Comparison of ENCODE assay signal across 7 cellular contexts in the genomic region with DNA sequence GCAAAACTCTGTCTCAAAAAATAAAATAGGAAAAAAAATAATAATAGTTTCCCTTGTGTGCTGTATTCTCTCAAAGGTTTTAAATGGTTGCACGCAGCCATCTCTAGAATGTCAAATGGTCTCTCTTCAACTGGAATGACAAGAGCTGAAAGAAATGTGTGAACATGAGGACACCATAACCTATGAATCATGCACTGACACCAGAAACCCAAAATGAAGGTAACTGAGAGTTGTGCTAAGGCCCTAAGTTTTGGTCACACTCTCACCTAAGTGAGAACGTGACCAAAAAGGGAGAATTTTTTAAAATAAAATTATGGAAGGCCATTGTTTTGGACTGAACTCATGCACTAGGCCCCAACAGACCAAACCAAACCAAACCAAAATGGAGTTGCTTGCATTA. TPM values are rescaled to one million over a fixed set of nuclear protein-coding genes. Genes with fewer than 3 reads are reported as not detected.
DNase-seq lines count a peak whose midpoint lies in the region; ATAC-seq and TF ChIP-seq lines count a peak whose summit lies in the region.
"Not testable (repeated sequence)": the region's sequence is repeated elsewhere in the genome, so short reads cannot be mapped to it uniquely, and the experiment has no call there.

No MANE protein-coding gene starts in this region.

- not testable (repeated sequence) for TF ChIP-seq CTCF in activated CD8-positive, alpha-beta T cell treated with anti-CD3 and anti-CD28 coated beads for 36 hours (IDR thresholded peaks at IDR 0.05)

- H3K4me1 Mint-ChIP-seq in activated CD4-positive, alpha-beta T cell treated with anti-CD3 and anti-CD28 coated beads for 36 hours = peaks cover 66% of the 10 kb centered on the region
- H3K4me1 Mint-ChIP-seq in activated CD8-positive, alpha-beta T cell treated with anti-CD3 and anti-CD28 coated beads for 36 hours (ENCODE audit: low read depth) = peaks cover 61% of the 10 kb centered on the region
- H3K4me1 Mint-ChIP-seq in activated T-cell treated with anti-CD3 and anti-CD28 coated beads, Interleukin-2, amount 50 U/mL, for 72 hours (ENCODE audit: low read depth) = peaks cover 75% of the 10 kb centered on the region
- H3K4me1 Mint-ChIP-seq in activated naive CD4-positive, alpha-beta T cell treated with anti-CD3 and anti-CD28 coated beads for 36 hours (ENCODE audit: low read depth) = peaks cover 70% of the 10 kb centered on the region
- peaks cover 71% of the 10 kb centered on the region for H3K4me1 Mint-ChIP-seq in activated naive CD8-positive, alpha-beta T cell (ENCODE audit: low read depth)
- H3K4me1 Mint-ChIP-seq in natural killer cell treated with Interleukin-12 subunit alpha and Interleukin-12 subunit beta and Interleukin-15 and Interleukin-18, amount 100 ng/mL, for 72 hours (ENCODE audit: low read depth in 2 of 2) = peaks cover 30 to 35% of the 10 kb centered on the region in 2 donors
- peaks cover 65% of the 10 kb centered on the region for H3K4me1 Mint-ChIP-seq in stimulated activated naive CD8-positive, alpha-beta T cell treated with anti-CD3 and anti-CD28 coated beads, Interleukin-15, Interleukin-2, amounts not matched to agents 100 ng/mL and 50 ng/mL, for 24 hours (ENCODE audit: low read depth)

- not testable (repeated sequence) for H3K4me3 Mint-ChIP-seq in activated CD4-positive, alpha-beta T cell treated with anti-CD3 and anti-CD28 coated beads for 36 hours; activated CD8-positive, alpha-beta T cell treated with anti-CD3 and anti-CD28 coated beads for 36 hours; activated naive CD4-positive, alpha-beta T cell treated with anti-CD3 and anti-CD28 coated beads for 36 hours; natural killer cell treated with Interleukin-12 subunit alpha and Interleukin-12 subunit beta and Interleukin-15 and Interleukin-18, amount 100 ng/mL, for 72 hours; stimulated activated naive CD8-positive, alpha-beta T cell treated with anti-CD3 and anti-CD28 coated beads, Interleukin-15, Interleukin-2, amounts not matched to agents 100 ng/mL and 50 ng/mL, for 24 hours
- peak overlapping the region; percentile 13 to 33 for H3K4me3 Mint-ChIP-seq in activated T-cell treated with anti-CD3 and anti-CD28 coated beads, Interleukin-2, amount 50 U/mL, for 72 hours
- peak overlapping the region; percentile 23 for H3K4me3 Mint-ChIP-seq in activated naive CD8-positive, alpha-beta T cell

- intact Hi-C loops in activated CD4-positive, alpha-beta T cell treated with anti-CD3 and anti-CD28 coated beads for 36 hours (cut with DNase I, micrococcal nuclease) = loop anchor here (10.0 kb wide), 3 partner anchors 666 to 856 kb away; a partner anchor contains a TSS
- intact Hi-C loops in activated CD8-positive, alpha-beta T cell treated with anti-CD3 and anti-CD28 coated beads for 36 hours (cut with micrococcal nuclease) = not testable (repeated sequence)
- intact Hi-C loops in activated naive CD4-positive, alpha-beta T cell treated with anti-CD3 and anti-CD28 coated beads for 36 hours (cut with micrococcal nuclease) = loop anchor here (1.0 to 10.0 kb wide), 4 partner anchors 11 to 1336 kb away; a partner anchor contains a TSS

- not testable (repeated sequence) for H3K27me3 Mint-ChIP-seq in activated CD4-positive, alpha-beta T cell treated with anti-CD3 and anti-CD28 coated beads for 36 hours; activated CD8-positive, alpha-beta T cell treated with anti-CD3 and anti-CD28 coated beads for 36 hours; activated T-cell treated with anti-CD3 and anti-CD28 coated beads, Interleukin-2, amount 50 U/mL, for 72 hours (ENCODE audit: low read depth); activated naive CD4-positive, alpha-beta T cell treated with anti-CD3 and anti-CD28 coated beads for 36 hours (ENCODE audit: low read depth); activated naive CD8-positive, alpha-beta T cell; natural killer cell treated with Interleukin-12 subunit alpha and Interleukin-12 subunit beta and Interleukin-15 and Interleukin-18, amount 100 ng/mL, for 72 hours; stimulated activated naive CD8-positive, alpha-beta T cell treated with anti-CD3 and anti-CD28 coated beads, Interleukin-15, Interleukin-2, amounts not matched to agents 100 ng/mL and 50 ng/mL, for 24 hours

- H3K9me3 Mint-ChIP-seq in activated CD4-positive, alpha-beta T cell treated with anti-CD3 and anti-CD28 coated beads for 36 hours (ENCODE audit: low read depth) = peaks cover 15% of the 10 kb centered on the region
- H3K9me3 Mint-ChIP-seq in activated CD8-positive, alpha-beta T cell treated with anti-CD3 and anti-CD28 coated beads for 36 hours = peaks cover 22% of the 10 kb centered on the region
- not testable (repeated sequence) for H3K9me3 Mint-ChIP-seq in activated T-cell treated with anti-CD3 and anti-CD28 coated beads, Interleukin-2, amount 50 U/mL, for 72 hours; activated naive CD8-positive, alpha-beta T cell (ENCODE audit: low read depth); natural killer cell treated with Interleukin-12 subunit alpha and Interleukin-12 subunit beta and Interleukin-15 and Interleukin-18, amount 100 ng/mL, for 72 hours; stimulated activated naive CD8-positive, alpha-beta T cell treated with anti-CD3 and anti-CD28 coated beads, Interleukin-15, Interleukin-2, amounts not matched to agents 100 ng/mL and 50 ng/mL, for 24 hours
- H3K9me3 Mint-ChIP-seq in activated naive CD4-positive, alpha-beta T cell treated with anti-CD3 and anti-CD28 coated beads for 36 hours = peaks cover 24% of the 10 kb centered on the region

- peak overlapping the region; percentile 72 for H3K27ac Mint-ChIP-seq in activated CD4-positive, alpha-beta T cell treated with anti-CD3 and anti-CD28 coated beads for 36 hours
- H3K27ac Mint-ChIP-seq in activated CD8-positive, alpha-beta T cell treated with anti-CD3 and anti-CD28 coated beads for 36 hours = peak overlapping the region; percentile 94
- H3K27ac Mint-ChIP-seq in activated T-cell treated with anti-CD3 and anti-CD28 coated beads, Interleukin-2, amount 50 U/mL, for 72 hours = peak overlapping the region; percentile 47
- peak overlapping the region; percentile 89 for H3K27ac Mint-ChIP-seq in activated naive CD4-positive, alpha-beta T cell treated with anti-CD3 and anti-CD28 coated beads for 36 hours
- H3K27ac Mint-ChIP-seq in activated naive CD8-positive, alpha-beta T cell = peak overlapping the region; percentile 94
- peak overlapping the region; percentile 23 to 36 for H3K27ac Mint-ChIP-seq in natural killer cell treated with Interleukin-12 subunit alpha and Interleukin-12 subunit beta and Interleukin-15 and Interleukin-18, amount 100 ng/mL, for 72 hours
- H3K27ac Mint-ChIP-seq in stimulated activated naive CD8-positive, alpha-beta T cell treated with anti-CD3 and anti-CD28 coated beads, Interleukin-15, Interleukin-2, amounts not matched to agents 100 ng/mL and 50 ng/mL, for 24 hours = peak overlapping the region; percentile 81

- POLR2A ChIA-PET in activated CD4-positive, alpha-beta T cell treated with anti-CD3 and anti-CD28 coated beads for 36 hours (lab: Charles Lee) = not testable (repeated sequence)
- POLR2A ChIA-PET in activated CD8-positive, alpha-beta T cell treated with anti-CD3 and anti-CD28 coated beads for 36 hours (lab: Charles Lee) = interaction anchor here (2.5 kb wide), 1 partner anchor 11 kb away, joined by 13 read pairs; a partner anchor contains a TSS

- not testable (repeated sequence) for DNase-seq in activated CD4-positive, alpha-beta T cell treated with anti-CD3 and anti-CD28 coated beads for 36 hours; activated CD8-positive, alpha-beta T cell treated with anti-CD3 and anti-CD28 coated beads for 36 hours; activated T-cell treated with anti-CD3 and anti-CD28 coated beads, Interleukin-2, amount 50 U/mL, for 72 hours; activated naive CD4-positive, alpha-beta T cell treated with anti-CD3 and anti-CD28 coated beads for 36 hours; natural killer cell treated with Interleukin-12 subunit alpha and Interleukin-12 subunit beta and Interleukin-15 and Interleukin-18, amount 100 ng/mL, for 72 hours (ENCODE audit: low spot score)

- ATAC-seq in activated CD4-positive, alpha-beta T cell treated with anti-CD3 and anti-CD28 coated beads for 36 hours; natural killer cell treated with Interleukin-12 subunit alpha and Interleukin-12 subunit beta and Interleukin-15 and Interleukin-18, amount 100 ng/mL, for 72 hours: not testable (repeated sequence)
- peak; percentile 38 for ATAC-seq in activated CD8-positive, alpha-beta T cell treated with anti-CD3 and anti-CD28 coated beads for 36 hours
- peak; percentile 58 to 68 for ATAC-seq in activated T-cell treated with anti-CD3 and anti-CD28 coated beads, Interleukin-2, amount 50 U/mL, for 72 hours (replicated peaks in 1 of 2)

- CTCF ChIA-PET in activated CD4-positive, alpha-beta T cell treated with anti-CD3 and anti-CD28 coated beads for 36 hours (lab: Charles Lee) = interaction anchor here (1.1 kb wide), 1 partner anchor 241 kb away, joined by 4 read pairs; no protein-coding TSS in a partner anchor
- CTCF ChIA-PET in activated CD8-positive, alpha-beta T cell treated with anti-CD3 and anti-CD28 coated beads for 36 hours (lab: Charles Lee) = interaction anchor here (3.2 kb wide), 1 partner anchor 241 kb away, joined by 16 read pairs; no protein-coding TSS in a partner anchor
- CTCF ChIA-PET in activated naive CD4-positive, alpha-beta T cell treated with anti-CD3 and anti-CD28 coated beads for 36 hours (lab: Charles Lee) = not testable (repeated sequence)

- H3K36me3 Mint-ChIP-seq in activated CD4-positive, alpha-beta T cell treated with anti-CD3 and anti-CD28 coated beads for 36 hours (ENCODE audit: low read depth) = peaks cover 78% of the 10 kb centered on the region
- peaks cover 77% of the 10 kb centered on the region for H3K36me3 Mint-ChIP-seq in activated CD8-positive, alpha-beta T cell treated with anti-CD3 and anti-CD28 coated beads for 36 hours (ENCODE audit: low read depth)
- peaks cover 24 to 55% of the 10 kb centered on the region in 2 donors for H3K36me3 Mint-ChIP-seq in activated T-cell treated with anti-CD3 and anti-CD28 coated beads, Interleukin-2, amount 50 U/mL, for 72 hours (ENCODE audit: insufficient read depth in 2 of 2)
- H3K36me3 Mint-ChIP-seq in activated naive CD4-positive, alpha-beta T cell treated with anti-CD3 and anti-CD28 coated beads for 36 hours (ENCODE audit: low read depth) = peaks cover 53% of the 10 kb centered on the region
- H3K36me3 Mint-ChIP-seq in activated naive CD8-positive, alpha-beta T cell = peaks cover 35% of the 10 kb centered on the region
- H3K36me3 Mint-ChIP-seq in natural killer cell treated with Interleukin-12 subunit alpha and Interleukin-12 subunit beta and Interleukin-15 and Interleukin-18, amount 100 ng/mL, for 72 hours = peaks cover 19% of the 10 kb centered on the region
- peaks cover 84% of the 10 kb centered on the region for H3K36me3 Mint-ChIP-seq in stimulated activated naive CD8-positive, alpha-beta T cell treated with anti-CD3 and anti-CD28 coated beads, Interleukin-15, Interleukin-2, amounts not matched to agents 100 ng/mL and 50 ng/mL, for 24 hours (ENCODE audit: low read depth)

RNA-seq across cellular contexts. Expression of a gene that starts 10.8 kb away (rescaled TPM):
- 10 to 100 TPM; 41.7 to 43.8 TPM for total RNA-seq in activated CD4-positive, alpha-beta T cell treated with anti-CD3 and anti-CD28 coated beads for 36 hours
- total RNA-seq in activated CD8-positive, alpha-beta T cell treated with anti-CD3 and anti-CD28 coated beads for 36 hours = 10 to 100 TPM; 28.7 to 29.4 TPM
- 10 to 100 TPM; 41.6 to 51.2 TPM for total RNA-seq in activated T-cell treated with anti-CD3 and anti-CD28 coated beads, Interleukin-2, amount 50 U/mL, for 72 hours
- 10 to 100 TPM; 36.8 to 37.1 TPM for total RNA-seq in activated naive CD4-positive, alpha-beta T cell treated with anti-CD3 and anti-CD28 coated beads for 36 hours
- total RNA-seq in natural killer cell treated with Interleukin-12 subunit alpha and Interleukin-12 subunit beta and Interleukin-15 and Interleukin-18, amount 100 ng/mL, for 72 hours = 10 to 100 TPM; 27.7 to 40.5 TPM

RNA-seq across cellular contexts. Expression of a gene that starts 11.2 kb away (rescaled TPM):
- 10 to 100 TPM; 16.6 to 19.5 TPM for total RNA-seq in activated CD4-positive, alpha-beta T cell treated with anti-CD3 and anti-CD28 coated beads for 36 hours
- 10 to 100 TPM; 15.7 to 18.4 TPM for total RNA-seq in activated CD8-positive, alpha-beta T cell treated with anti-CD3 and anti-CD28 coated beads for 36 hours
- 10 to 100 TPM; 35.7 TPM for total RNA-seq in activated T-cell treated with anti-CD3 and anti-CD28 coated beads, Interleukin-2, amount 50 U/mL, for 72 hours
- 10 to 100 TPM; 15.6 to 16.8 TPM for total RNA-seq in activated naive CD4-positive, alpha-beta T cell treated with anti-CD3 and anti-CD28 coated beads for 36 hours
- total RNA-seq in natural killer cell treated with Interleukin-12 subunit alpha and Interleukin-12 subunit beta and Interleukin-15 and Interleukin-18, amount 100 ng/mL, for 72 hours = 10 to 100 TPM; 18.9 to 19.2 TPM

Comparison
In these comparisons a context has a peak if more than half of its experiments do, and no peak if none do; other contexts are left out.
1. H3K27ac Mint-ChIP-seq: peak in every context shown above with its lines; median percentile 94 in activated CD8-positive, alpha-beta T cell treated with anti-CD3 and anti-CD28 coated beads for 36 hours; 94 in activated naive CD8-positive, alpha-beta T cell; 89 in activated naive CD4-positive, alpha-beta T cell treated with anti-CD3 and anti-CD28 coated beads for 36 hours; 81 in stimulated activated naive CD8-positive, alpha-beta T cell treated with anti-CD3 and anti-CD28 coated beads, Interleukin-15, Interleukin-2, amounts not matched to agents 100 ng/mL and 50 ng/mL, for 24 hours; 72 in activated CD4-positive, alpha-beta T cell treated with anti-CD3 and anti-CD28 coated beads for 36 hours; 47 in activated T-cell treated with anti-CD3 and anti-CD28 coated beads, Interleukin-2, amount 50 U/mL, for 72 hours; 30 in natural killer cell treated with Interleukin-12 subunit alpha and Interleukin-12 subunit beta and Interleukin-15 and Interleukin-18, amount 100 ng/mL, for 72 hours.